ENCODE assay signal across 8 cellular contexts in genomic region chr22:41448189-41448808, GRCh38. TPM values are rescaled to one million over a fixed set of nuclear protein-coding genes. Genes with fewer than 3 reads are reported as not detected.
DNase-seq lines count a peak whose midpoint lies in the region; ATAC-seq and TF ChIP-seq lines count a peak whose summit lies in the region.

No MANE protein-coding gene starts in this region.

- peaks cover 5% of the 10 kb centered on the region; the same call in 1 of the 2 replicates for H4K20me1 ChIP-seq in SK-N-SH (ENCODE audit: insufficient read depth)

- DNase-seq in GDM1 (lab: John Stamatoyannopoulos, UW): peak; percentile 99
- peak; percentile 99 for DNase-seq in NCI-H1092 (lab: John Stamatoyannopoulos, UW)
- DNase-seq in SK-N-SH: peak; percentile 76
- peak; percentile 86 for DNase-seq in activated naive CD4-positive, alpha-beta T cell treated with anti-CD3 and anti-CD28 coated beads, Interleukin-2, amount 50 U/mL, for 72 hours (ENCODE audit: low spot score in 2 of 2)
- peak; percentile 97 for DNase-seq in glomerular endothelial cell (ENCODE audit: extremely low read depth, low read depth, low spot score)
- peak; percentile 75 to 100 (median 98) for DNase-seq in nucleus accumbens (lab: John Stamatoyannopoulos, UW)
- peak; percentile 97 to 98 for DNase-seq in suprapubic skin (ENCODE audit: low spot score in 2 of 2)

- WGBS in SK-N-SH (ENCODE audit: low lambda C conversion rate): 1% methylated on average over 14 of the region's 28 CpGs
- WGBS in suprapubic skin: under 1% methylated on average over 28 of the region's 28 CpGs

- H3K9me3 Mint-ChIP-seq in activated naive CD4-positive, alpha-beta T cell treated with anti-CD3 and anti-CD28 coated beads, Interleukin-2, amount 50 U/mL, for 72 hours: no peaks in the 10 kb centered on the region

- no peaks in the 10 kb centered on the region for H3K9me2 ChIP-seq in SK-N-SH

- peak in 1 of 2 experiments; percentile 79; a peak in 2 of 4 replicates for TF ChIP-seq EP300 in SK-N-SH (IDR thresholded peaks at IDR 0.05; ENCODE audit: borderline replicate concordance in 1 of 2, low read depth in 1 of 2, low read length in 1 of 2)
- peak; percentile 61 for TF ChIP-seq EP300 in suprapubic skin (IDR thresholded peaks at IDR 0.05)

- CTCF ChIA-PET in SK-N-SH (lab: Yijun Ruan, JAX): interaction anchor here (1.6 kb wide), 1 partner anchor 45 kb away, joined by 3 read pairs; no protein-coding TSS in a partner anchor

- TF ChIP-seq RAD21 in SK-N-SH (IDR thresholded peaks at IDR 0.05; ENCODE audit: low read length): no peak

- POLR2A ChIA-PET in SK-N-SH (lab: Yijun Ruan, JAX): interaction anchor here (2.3 kb wide), 1 partner anchor 20 kb away, joined by 9 read pairs; the partner anchor contains the start of genes ACO2 and PHF5A

- peak overlapping the region; percentile 96 for H3K27ac Mint-ChIP-seq in activated naive CD4-positive, alpha-beta T cell treated with anti-CD3 and anti-CD28 coated beads, Interleukin-2, amount 50 U/mL, for 72 hours

- H3K27ac ChIP-seq in SK-N-SH (ENCODE audit: low read depth in 2 of 2, low read length in 1 of 2): peak overlapping the region; percentile 86 to 97
- H3K27ac ChIP-seq in suprapubic skin: peak overlapping the region; percentile 98

- no peaks in the 10 kb centered on the region for H3F3A ChIP-seq in SK-N-SH (replicated peaks; ENCODE audit: insufficient read depth)

- peaks cover 32% of the 10 kb centered on the region for H3K79me2 ChIP-seq in SK-N-SH (ENCODE audit: insufficient read depth)

- H3K36me3 ChIP-seq in SK-N-SH (replicated peaks in 1 of 2; ENCODE audit: control insufficient read depth in 1 of 2, insufficient read depth in 2 of 2, low read length in 1 of 2) (no peaks in the 10 kb centered on the region), suprapubic skin (no peaks in the 10 kb centered on the region)

- peak overlapping the region; percentile 81; the same call in 1 of the 2 replicates for H2AFZ ChIP-seq in SK-N-SH (ENCODE audit: low read depth)

- H3K27me3 ChIP-seq in SK-N-SH (ENCODE audit: insufficient read depth): no peaks in the 10 kb centered on the region
- no peaks in the 10 kb centered on the region for H3K27me3 ChIP-seq in suprapubic skin

- H3K4me3 ChIP-seq in SK-N-SH (ENCODE audit: low read depth in 2 of 2, low read length in 1 of 2): peak overlapping the region; percentile 68 to 74
- H3K4me3 ChIP-seq in suprapubic skin: peak overlapping the region; percentile 90

- H3K36me3 Mint-ChIP-seq in activated naive CD4-positive, alpha-beta T cell treated with anti-CD3 and anti-CD28 coated beads, Interleukin-2, amount 50 U/mL, for 72 hours: peaks cover 17 to 21% of the 10 kb centered on the region in 2 donors

- peak overlapping the region; percentile 94 for H3K4me2 ChIP-seq in SK-N-SH

- peak overlapping the region; percentile 90 for H3K9ac ChIP-seq in SK-N-SH

- H3K4me1 ChIP-seq in SK-N-SH (ENCODE audit: control insufficient read depth in 1 of 2, insufficient read depth in 2 of 2, low read depth in 1 of 2, low read length in 1 of 2) (peaks cover 0 to 5% of the 10 kb centered on the region in 2 experiments; a peak in 2 of 4 replicates), suprapubic skin (peaks cover 18% of the 10 kb centered on the region)

- ATAC-seq in HG02571 (IDR thresholded peaks at IDR 0.05; ENCODE audit: unreplicated experiment): peak; percentile 37
- peak; percentile 66 to 75 for ATAC-seq in activated naive CD4-positive, alpha-beta T cell treated with anti-CD3 and anti-CD28 coated beads, Interleukin-2, amount 50 U/mL, for 72 hours

- TF ChIP-seq POLR2A in suprapubic skin (IDR thresholded peaks at IDR 0.05): peak in 1 of 2 donors; percentile 51

- no peaks in the 10 kb centered on the region for H3K9me3 ChIP-seq in SK-N-SH
- no peaks in the 10 kb centered on the region for H3K9me3 ChIP-seq in suprapubic skin

- TF ChIP-seq CTCF in SK-N-SH (IDR thresholded peaks at IDR 0.05) (no peak), suprapubic skin (IDR thresholded peaks at IDR 0.05) (no peak)

TF ChIP-seq in SK-N-SH, 30 proteins besides CTCF, POLR2A, EP300 and RAD21 (continues in another document):
- TF ChIP-seq RFX5 (IDR thresholded peaks at IDR 0.05; ENCODE audit: low read length) (peak; percentile 98), SMC3 (IDR thresholded peaks at IDR 0.05; ENCODE audit: low read depth, low read length) (no peak), SIN3A (IDR thresholded peaks at IDR 0.05; ENCODE audit: borderline replicate concordance, low read depth, low read length) (peak; percentile 57; the same call in 1 of the 2 replicates), MAX (IDR thresholded peaks at IDR 0.05; ENCODE audit: low read depth) (peak; percentile 44; the same call in 1 of the 2 replicates), TAF1 (IDR thresholded peaks at IDR 0.05; ENCODE audit: borderline replicate concordance, low read depth, low read length) (peak; percentile 77), NRF1 (IDR thresholded peaks at IDR 0.05; ENCODE audit: low read depth, low read length) (peak; percentile 52), USF1 (IDR thresholded peaks at IDR 0.05; ENCODE audit: borderline replicate concordance, low read depth) (no peak), NFIC (IDR thresholded peaks at IDR 0.05; ENCODE audit: borderline replicate concordance) (no peak), MEF2A (IDR thresholded peaks at IDR 0.05; ENCODE audit: borderline replicate concordance, low read depth) (peak; percentile 81; the same call in 1 of the 2 replicates), TEAD4 (IDR thresholded peaks at IDR 0.05; ENCODE audit: borderline replicate concordance, insufficient read depth) (no peak), RXRA (IDR thresholded peaks at IDR 0.05; ENCODE audit: borderline replicate concordance, low read depth) (no peak), USF2 (IDR thresholded peaks at IDR 0.05; ENCODE audit: borderline replicate concordance, low read depth, low read length) (no peak), CHD2 (IDR thresholded peaks at IDR 0.05; ENCODE audit: low read length, partially characterized antibody) (peak; percentile 87), GABPA (IDR thresholded peaks at IDR 0.05; ENCODE audit: low read depth) (no peak), IRF3 (IDR thresholded peaks at IDR 0.05; ENCODE audit: low read depth, low read length) (no peak), TCF12 (IDR thresholded peaks at IDR 0.05) (no peak), FOXM1 (IDR thresholded peaks at IDR 0.05; ENCODE audit: low read depth) (no peak), POLR2AphosphoS5 (IDR thresholded peaks at IDR 0.05; ENCODE audit: low read depth, low read length) (no peak), YY1 (IDR thresholded peaks at IDR 0.05; ENCODE audit: low read depth) (peak; percentile 83; the same call in 1 of the 2 replicates), JUND (IDR thresholded peaks at IDR 0.05) (no peak), GATA2 (CRISPR knock-in tag; IDR thresholded peaks at IDR 0.05) (no peak), ELF1 (IDR thresholded peaks at IDR 0.05) (no peak), FOXJ3 (CRISPR knock-in tag; IDR thresholded peaks at IDR 0.05) (no peak)

RNA-seq across cellular contexts. Expression of gene TOB2, which starts 1.7 kb away (rescaled TPM):
- 6.2 and 8.3 TPM in 2 replicates for polyA plus RNA-seq in SK-N-SH (2012; rRNA removed)
- polyA plus RNA-seq in SK-N-SH (2012; cell fraction: cytosol; rRNA removed): 5.0 and 7.3 TPM in 2 replicates
- 7.2 and 8.6 TPM in 2 replicates for polyA plus RNA-seq in SK-N-SH (2012; cell fraction: nucleus; rRNA removed)
- total RNA-seq in activated naive CD4-positive, alpha-beta T cell treated with anti-CD3 and anti-CD28 coated beads, Interleukin-2, amount 50 U/mL, for 72 hours: 10 to 100 TPM; 28.1 to 29.9 TPM
- 45.5 and 49.9 TPM in 2 replicates for total RNA-seq in glomerular endothelial cell
- total RNA-seq in suprapubic skin: 10 to 100 TPM; 39.7 to 62.1 (median 58.4) TPM

RNA-seq across cellular contexts. Expression of gene PHF5A, which starts 20.2 kb away (rescaled TPM):
- 39.6 and 47.5 TPM in 2 replicates for polyA plus RNA-seq in SK-N-SH (2012; rRNA removed)
- 47.1 and 51.5 TPM in 2 replicates for polyA plus RNA-seq in SK-N-SH (2012; cell fraction: cytosol; rRNA removed)
- polyA plus RNA-seq in SK-N-SH (2012; cell fraction: nucleus; rRNA removed): 7.8 and 15.5 TPM in 2 replicates
- 10 to 100 TPM; 61.3 to 76.5 TPM for total RNA-seq in activated naive CD4-positive, alpha-beta T cell treated with anti-CD3 and anti-CD28 coated beads, Interleukin-2, amount 50 U/mL, for 72 hours
- total RNA-seq in glomerular endothelial cell: 26.1 and 43.8 TPM in 2 replicates
- 10 to 100 TPM; 26.7 to 47.1 (median 36.9) TPM for total RNA-seq in suprapubic skin

RNA-seq across cellular contexts. Expression of gene ACO2, which starts 20.6 kb away (rescaled TPM):
- 21.1 and 47.0 TPM in 2 replicates for polyA plus RNA-seq in SK-N-SH (2012; rRNA removed)
- 22.5 and 35.2 TPM in 2 replicates for polyA plus RNA-seq in SK-N-SH (2012; cell fraction: cytosol; rRNA removed)
- 35.9 and 40.9 TPM in 2 replicates for polyA plus RNA-seq in SK-N-SH (2012; cell fraction: nucleus; rRNA removed)
- total RNA-seq in activated naive CD4-positive, alpha-beta T cell treated with anti-CD3 and anti-CD28 coated beads, Interleukin-2, amount 50 U/mL, for 72 hours: 100 to 1,000 TPM in 1 of 2 donors, 10 to 100 TPM in 1; 100.0 to 112 TPM
- total RNA-seq in glomerular endothelial cell (84.3 and 87.2 TPM in 2 replicates), suprapubic skin (10 to 100 TPM; 67.4 to 81.9 (median 75.9) TPM)

Comparison
In these comparisons a context has a peak if more than half of its experiments do, and no peak if none do; other contexts are left out.
1. Peak in every context shown above with its lines: DNase-seq, ATAC-seq, H3K4me3 ChIP-seq and H3K27ac ChIP-seq.